Comparison of ENCODE assay signal across 9 cellular contexts in the genomic region with DNA sequence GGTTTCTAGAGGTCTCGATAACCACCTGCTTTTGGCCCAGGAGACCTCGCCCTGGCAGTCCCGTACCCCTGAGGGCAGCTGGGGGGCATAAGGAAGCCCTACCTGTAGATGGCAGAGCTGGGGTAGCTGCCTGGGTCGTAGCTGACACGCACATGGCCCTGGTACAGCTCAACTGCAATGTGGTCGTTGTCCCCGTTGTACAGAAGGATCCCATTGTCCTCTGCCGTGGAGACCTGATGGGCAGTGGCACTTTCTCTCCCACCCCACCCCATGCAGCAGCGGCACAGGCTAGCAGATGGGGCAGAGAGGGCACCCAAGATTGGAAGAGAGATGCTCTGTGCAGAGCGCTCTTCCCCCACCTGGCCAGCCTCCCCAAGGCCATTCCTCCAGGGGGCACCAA.
"Had no signal": no experiment of that assay in that cellular context is flagged by ENCODE, and none has a peak within 500 bp of the region (broad histone marks: within the 10 kb centered on the region; RNA-seq: fewer than 3 reads in every experiment).

No MANE protein-coding gene starts in this region.

- H3K27ac ChIP-seq: GM23248, HL-60 had no signal

- DNase-seq: GM23248, GOT3, H9, HCEC 1CT, HFFc6, KBM-7 had no signal

- H3K27ac Mint-ChIP-seq: HFFc6, IgD-negative memory B cell had no signal

- ATAC-seq: HepG2 had no signal

- H3K27me3 Mint-ChIP-seq: IgD-negative memory B cell had no signal

- H3K9ac ChIP-seq: GM23248 had no signal

- H2AFZ ChIP-seq: GM23248 had no signal

- H3K4me1 Mint-ChIP-seq: IgD-negative memory B cell had no signal

- H3K4me3 ChIP-seq: GM23248 had no signal

- H3K4me3 Mint-ChIP-seq: H9, HFFc6, IgD-negative memory B cell had no signal
